11 cellular contexts compared by ENCODE assay signal in the genomic region with DNA sequence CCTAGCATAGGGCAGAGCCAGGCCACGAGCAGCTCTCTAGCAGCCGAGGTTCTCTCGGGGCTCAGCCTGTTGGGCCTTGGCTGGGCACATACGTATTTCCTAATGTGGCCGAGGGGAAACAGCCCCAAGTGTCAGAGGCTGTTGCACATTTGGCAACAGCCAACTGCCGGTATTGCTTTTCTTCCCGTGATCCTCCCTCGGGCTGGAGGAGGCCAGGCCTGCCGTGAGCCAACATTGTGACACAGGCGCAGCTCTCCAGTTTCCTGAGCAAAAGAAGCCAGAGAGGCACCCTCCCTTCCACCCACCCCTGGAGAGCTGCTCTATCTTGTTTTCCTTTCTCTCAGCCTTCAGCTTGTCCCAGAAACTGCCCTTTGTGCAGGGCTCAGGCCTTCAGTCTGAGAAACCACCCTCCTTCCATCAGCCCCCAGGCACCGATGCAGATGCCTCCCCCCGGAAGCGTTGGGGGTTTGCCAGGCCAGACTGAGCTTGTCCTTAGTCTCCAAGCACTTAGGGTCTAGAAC. TPM values are rescaled to one million over a fixed set of nuclear protein-coding genes. Genes with fewer than 3 reads are reported as not detected.
DNase-seq lines count a peak whose midpoint lies in the region; ATAC-seq and TF ChIP-seq lines count a peak whose summit lies in the region.
"Had no signal": no experiment of that assay in that cellular context is flagged by ENCODE, and none has a peak within 500 bp of the region (broad histone marks: within the 10 kb centered on the region; RNA-seq: fewer than 3 reads in every experiment).

No MANE protein-coding gene starts in this region.

- no TSS peak for BruUV-seq in Caco-2 (replicated peaks; lab: Mats Ljungman, UMichigan)

- no peak overlapping the region for H3K4me3 ChIP-seq in fibroblast of mammary gland (ENCODE audit: control insufficient read depth, low read depth, low read length)
- no peak overlapping the region for H3K4me3 ChIP-seq in muscle layer of colon (ENCODE audit: low read depth in 1 of 2, low read length in 2 of 2)
- H3K4me3 ChIP-seq in upper lobe of left lung: no peak overlapping the region
- H3K4me3 ChIP-seq in Caco-2 (ENCODE audit: low read depth, low read length): no peak overlapping the region

- no peaks in the 10 kb centered on the region for H3K36me3 ChIP-seq in muscle layer of colon (ENCODE audit: insufficient read depth, low read length)
- no peaks in the 10 kb centered on the region for H3K36me3 ChIP-seq in upper lobe of left lung
- H3K36me3 ChIP-seq in Caco-2 (ENCODE audit: control insufficient read depth, insufficient read depth, low read length): no peaks in the 10 kb centered on the region

- no peaks in the 10 kb centered on the region for H3K9me3 Mint-ChIP-seq in Caco-2 (ENCODE audit: unreplicated experiment)

- no peaks in the 10 kb centered on the region for H3K4me1 Mint-ChIP-seq in Caco-2 (ENCODE audit: low read depth, unreplicated experiment)

- H3K27me3 ChIP-seq in muscle layer of colon (ENCODE audit: control insufficient read depth in 1 of 2, insufficient read depth in 2 of 2, low read length in 2 of 2) (no peaks in the 10 kb centered on the region), upper lobe of left lung (no peaks in the 10 kb centered on the region), Caco-2 (replicated peaks; ENCODE audit: control insufficient read depth, insufficient read depth, low read length) (no peaks in the 10 kb centered on the region)

- peak overlapping the region; percentile 66 for H3K27ac ChIP-seq in muscle layer of colon (ENCODE audit: low read depth, low read length)
- peak overlapping the region; percentile 37 to 83 (median 78) for H3K27ac ChIP-seq in upper lobe of left lung
- H3K27ac ChIP-seq: parathyroid adenoma had no signal

- TF ChIP-seq EP300 in upper lobe of left lung (IDR thresholded peaks at IDR 0.05): no peak

- H3K9ac ChIP-seq in muscle layer of colon (ENCODE audit: low read length): no peak overlapping the region
- H3K9ac ChIP-seq: parathyroid adenoma had no signal

- ATAC-seq in upper lobe of left lung (ENCODE audit: low FRiP score in 2 of 2) (peak; percentile 83 to 90), GM18519 (IDR thresholded peaks at IDR 0.05; ENCODE audit: low FRiP score, unreplicated experiment) (no peak)

- TF ChIP-seq POLR2A in upper lobe of left lung (IDR thresholded peaks at IDR 0.05): no peak

- no peak overlapping the region for H3K27ac Mint-ChIP-seq in Caco-2 (ENCODE audit: unreplicated experiment)
- H3K27ac Mint-ChIP-seq: activated naive CD8-positive, alpha-beta T cell had no signal

- CTCF ChIA-PET in Caco-2 (lab: Charles Lee): interaction anchor here (0.6 to 0.7 kb wide), 2 partner anchors 68 to 76 kb away, joined by 4 to 5 read pairs; no protein-coding TSS in a partner anchor

- 9 to 17% methylated on average over 9 to 12 of the region's 13 CpGs for WGBS in upper lobe of left lung, 2 donors

- peak; percentile 96 for DNase-seq in SKM-1 treated with dmso at 0.1 percent for 144 hours (lab: John Stamatoyannopoulos, UW; ENCODE audit: unreplicated experiment)
- DNase-seq in fibroblast of mammary gland (ENCODE audit: low read depth): peak; percentile 60
- DNase-seq in upper lobe of left lung: peak; percentile 53 to 87
- no peak for DNase-seq in Caco-2
- no peak for DNase-seq in activated CD4-positive, alpha-beta T cell treated with anti-CD3 and anti-CD28 coated beads, Interleukin-2, amount 50 U/mL, for 1 hour
- no peak for DNase-seq in islet precursor cell
- DNase-seq: SHP77 treated with DMSO at 0.1 percent for 48 hours had no signal

- intact Hi-C loops in Caco-2 (cut with micrococcal nuclease; ENCODE audit: unreplicated experiment): loop anchor here (10.0 kb wide), 1 partner anchor 244 kb away; no protein-coding TSS in a partner anchor

- POLR2A ChIA-PET in Caco-2 (lab: Charles Lee): no interaction called here

- no peak for TF ChIP-seq CTCF in fibroblast of mammary gland (conservative IDR thresholded peaks at IDR 0.05; ENCODE audit: control insufficient read depth, insufficient read depth, low read depth, low read length)
- no peak for TF ChIP-seq CTCF in upper lobe of left lung (IDR thresholded peaks at IDR 0.05)
- no peak for TF ChIP-seq CTCF in Caco-2 (IDR thresholded peaks at IDR 0.05; ENCODE audit: insufficient read depth in 1 of 2, low read depth in 1 of 2, low read length in 1 of 2, severe bottlenecking in 1 of 2, unreplicated experiment in 1 of 2)

- H3K4me3 Mint-ChIP-seq in Caco-2 (ENCODE audit: unreplicated experiment): no peak overlapping the region
- H3K4me3 Mint-ChIP-seq: activated naive CD8-positive, alpha-beta T cell had no signal

- H3K9me3 ChIP-seq in muscle layer of colon (ENCODE audit: low read length) (no peaks in the 10 kb centered on the region), upper lobe of left lung (no peaks in the 10 kb centered on the region), Caco-2 (no peaks in the 10 kb centered on the region)

- H3K4me1 ChIP-seq in muscle layer of colon (ENCODE audit: insufficient read depth, low read length) (peaks cover 6% of the 10 kb centered on the region), upper lobe of left lung (peaks cover 3 to 25% (median 12%) of the 10 kb centered on the region in 4 donors), Caco-2 (peaks cover 8% of the 10 kb centered on the region)
- H3K4me1 ChIP-seq: parathyroid adenoma had no signal

- no peaks in the 10 kb centered on the region for H3K36me3 Mint-ChIP-seq in Caco-2 (ENCODE audit: insufficient read depth, unreplicated experiment)
- H3K36me3 Mint-ChIP-seq: activated naive CD8-positive, alpha-beta T cell had no signal

- peaks cover 8% of the 10 kb centered on the region for H3K27me3 Mint-ChIP-seq in Caco-2 (ENCODE audit: insufficient read depth, unreplicated experiment)

RNA-seq across cellular contexts. Expression of gene BPI, which starts 5.1 kb away (rescaled TPM):
- total RNA-seq in upper lobe of left lung (1 to 10 TPM in 1 of 6 donors, under 1 TPM in 4, not detected in 1; 0.14 to 6.3 (median 0.67) TPM), Caco-2 (2022) (not detected in 2 replicates)

RNA-seq across cellular contexts. Expression of gene KIAA1755, which starts 38.3 kb away (rescaled TPM):
- total RNA-seq in upper lobe of left lung: 1 to 10 TPM in 3 of 6 donors, under 1 TPM in 3; 0.15 to 3.1 (median 1.4) TPM
- 0.19 and 0.20 TPM in 2 replicates for total RNA-seq in Caco-2 (2022)

RNA-seq across cellular contexts. Expression of gene LBP, which starts 47.5 kb away (rescaled TPM):
- total RNA-seq in upper lobe of left lung (under 1 TPM in 3 of 6 donors, not detected in 3; 0.14 to 0.44 (median 0.30) TPM), Caco-2 (2022) (not detected in 2 replicates)

Comparison
In these comparisons a context has a peak if more than half of its experiments do, and no peak if none do; other contexts are left out.
1. DNase-seq: peak in SKM-1 treated with dmso at 0.1 percent for 144 hours (single experiment), fibroblast of mammary gland (single experiment) and upper lobe of left lung (2 of 2); none in Caco-2 (0 of 2), activated CD4-positive, alpha-beta T cell treated with anti-CD3 and anti-CD28 coated beads, Interleukin-2, amount 50 U/mL, for 1 hour (single experiment) and islet precursor cell (single experiment).